ENCODE assay signal across 8 cellular contexts in the genomic region with DNA sequence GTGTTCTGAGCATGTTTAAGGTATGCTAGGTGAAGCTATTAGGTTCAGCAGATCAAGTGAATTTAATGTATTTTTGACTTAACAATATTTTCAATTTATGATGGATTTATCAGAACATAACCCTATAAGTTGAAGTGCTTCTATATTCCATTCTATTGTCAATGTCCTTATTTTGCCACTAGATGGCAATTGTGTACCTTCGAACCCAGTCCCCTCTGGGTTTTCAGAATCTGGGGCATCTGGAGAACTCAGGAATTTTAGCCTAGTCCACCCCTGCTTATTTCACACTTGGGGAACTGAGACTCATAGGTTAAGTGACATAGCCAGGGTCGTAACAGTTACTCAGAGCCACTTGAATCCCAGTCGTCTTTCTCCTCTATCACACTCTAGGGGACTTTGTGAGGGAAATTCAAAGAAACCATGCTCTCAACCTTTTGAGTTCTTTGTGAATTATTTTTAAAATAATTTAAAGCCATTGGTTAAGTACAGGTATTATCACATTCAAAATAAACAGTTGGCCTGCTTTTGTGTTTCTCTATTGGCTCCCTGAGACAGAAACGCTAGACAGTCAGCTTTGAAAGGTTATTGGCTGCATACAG.
A peak's percentile ranks its signal among the peaks of the same experiment; 100 is the strongest.
DNase-seq lines count a peak whose midpoint lies in the region; ATAC-seq and TF ChIP-seq lines count a peak whose summit lies in the region.

No MANE protein-coding gene starts in this region.

- H3K9me3 Mint-ChIP-seq in chondrocyte (ENCODE audit: low read depth): no peaks in the 10 kb centered on the region

- peaks cover 9% of the 10 kb centered on the region for H3K4me1 Mint-ChIP-seq in chondrocyte (ENCODE audit: low read depth)

- H3K27ac Mint-ChIP-seq in chondrocyte (ENCODE audit: unreplicated experiment): no peak overlapping the region

- H3K36me3 Mint-ChIP-seq in chondrocyte (ENCODE audit: low read depth): peaks cover 1% of the 10 kb centered on the region

- H3K27me3 Mint-ChIP-seq in chondrocyte (ENCODE audit: low read depth): no peaks in the 10 kb centered on the region

- no peak for ATAC-seq in HG03432 (IDR thresholded peaks at IDR 0.05; ENCODE audit: unreplicated experiment)
- ATAC-seq in GM19324 (IDR thresholded peaks at IDR 0.05; ENCODE audit: low FRiP score, unreplicated experiment): no peak

- DNase-seq in Ammon's horn (ENCODE audit: low spot score): peak; percentile 69
- peak; percentile 4 for DNase-seq in GM19240 (ENCODE audit: insufficient read length, low spot score)
- peak; percentile 14 for DNase-seq in NCI-H226
- no peak for DNase-seq in chondrocyte (ENCODE audit: low spot score)
- peak; percentile 82 for DNase-seq in left kidney (ENCODE audit: low read depth, low spot score)
- no peak for DNase-seq in stimulated activated CD4-positive, alpha-beta T cell treated with anti-CD3 and anti-CD28 coated beads, Interleukin-4, amount 100 ng/mL, for 1 hour

- H3K4me3 Mint-ChIP-seq in chondrocyte (ENCODE audit: unreplicated experiment): no peak overlapping the region

- TF ChIP-seq CTCF in chondrocyte (IDR thresholded peaks at IDR 0.05): peak; percentile 98

Comparison
In these comparisons a context has a peak if more than half of its experiments do, and no peak if none do; other contexts are left out.
1. DNase-seq: peak in Ammon's horn (single experiment), GM19240 (single experiment), NCI-H226 (single experiment) and left kidney (single experiment); none in chondrocyte (single experiment) and stimulated activated CD4-positive, alpha-beta T cell treated with anti-CD3 and anti-CD28 coated beads, Interleukin-4, amount 100 ng/mL, for 1 hour (single experiment).